Comparison of ENCODE assay signal across 21 cellular contexts in the genomic region with DNA sequence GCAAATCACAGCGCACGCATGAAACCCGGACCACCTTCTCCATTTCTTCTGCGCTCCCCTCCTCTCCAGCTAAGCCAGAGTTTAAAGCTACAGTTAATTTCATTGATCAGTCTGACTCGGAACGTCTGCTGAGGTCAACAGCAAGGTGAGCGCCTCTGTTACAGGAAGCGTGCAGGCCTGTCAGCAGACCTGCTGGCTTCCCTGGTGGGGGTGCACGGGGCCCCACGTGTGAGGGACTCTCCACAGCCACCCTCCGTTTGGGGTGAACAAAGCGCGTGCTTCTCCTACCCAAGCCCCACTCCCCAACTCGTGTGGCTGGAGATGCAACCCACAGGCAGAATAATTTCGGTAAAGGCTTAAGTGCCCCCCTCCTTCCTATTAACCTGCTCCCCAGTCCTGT.
"Had no signal": no experiment of that assay in that cellular context is flagged by ENCODE, and none has a peak within 500 bp of the region (broad histone marks: within the 10 kb centered on the region; RNA-seq: fewer than 3 reads in every experiment).

No MANE protein-coding gene starts in this region.

- H3K4me3 ChIP-seq: ascending aorta, body of pancreas had no signal

- H3K9me3 ChIP-seq: ascending aorta, body of pancreas had no signal

- H3K36me3 ChIP-seq: ascending aorta had no signal

- H3K27ac ChIP-seq: ascending aorta, body of pancreas, KMS-11 had no signal

- H3K4me1 Mint-ChIP-seq: activated CD4-positive, alpha-beta T cell treated with anti-CD3 and anti-CD28 coated beads, Interleukin-2, amount 10 ng/mL, durations not matched to agents 7 days and 5 days; activated naive CD8-positive, alpha-beta T cell treated with anti-CD3 and anti-CD28 coated beads, Interleukin-2, amount 50 U/mL, for 24 hours; T-cell had no signal

- H3K4me3 Mint-ChIP-seq: activated CD4-positive, alpha-beta memory T cell treated with anti-CD3 and anti-CD28 coated beads for 36 hours; activated CD4-positive, alpha-beta T cell treated with anti-CD3 and anti-CD28 coated beads, Interleukin-2, amount 10 ng/mL, durations not matched to agents 7 days and 5 days; activated naive CD8-positive, alpha-beta T cell treated with anti-CD3 and anti-CD28 coated beads, Interleukin-2, amount 50 U/mL, for 24 hours; activated T-cell treated with anti-CD3 and anti-CD28 coated beads, Interleukin-2, amount 50 U/mL, for 4 hours; T-cell had no signal

- DNase-seq: activated CD4-positive, alpha-beta memory T cell treated with anti-CD3 and anti-CD28 coated beads for 36 hours; activated CD4-positive, alpha-beta T cell treated with anti-CD3 and anti-CD28 coated beads, Interleukin-2, amount 10 ng/mL, durations not matched to agents 7 days and 5 days; activated CD4-positive, CD25-positive, alpha-beta regulatory T cell; activated CD8-positive, alpha-beta memory T cell treated with anti-CD3 and anti-CD28 coated beads for 24 hours; activated effector memory CD4-positive, alpha-beta T cell treated with anti-CD3 and anti-CD28 coated beads, Interleukin-2, amount 50 U/mL, for 16 hours; activated naive CD4-positive, alpha-beta T cell treated with Interleukin-2 at 50 U/mL for 16 hours; activated naive CD8-positive, alpha-beta T cell treated with anti-CD3 and anti-CD28 coated beads, Interleukin-2, amount 50 U/mL, for 24 hours; activated T-cell treated with anti-CD3 and anti-CD28 coated beads, Interleukin-2, amount 50 U/mL, for 4 hours; amniotic stem cell; body of pancreas; NCI-H1105; NCI-H1436; NCI-H187 treated with DMSO at 0.1 percent for 48 hours; NCI-H510A; SIG-M5; T-cell; T-helper 2 cell; T1000 had no signal

- H3K27ac Mint-ChIP-seq: activated CD4-positive, alpha-beta memory T cell treated with anti-CD3 and anti-CD28 coated beads for 36 hours; activated CD4-positive, alpha-beta T cell treated with anti-CD3 and anti-CD28 coated beads, Interleukin-2, amount 10 ng/mL, durations not matched to agents 7 days and 5 days; activated naive CD4-positive, alpha-beta T cell treated with anti-CD3 and anti-CD28 coated beads, Interleukin-2, amount 50 U/mL, for 72 hours; activated naive CD8-positive, alpha-beta T cell treated with anti-CD3 and anti-CD28 coated beads, Interleukin-2, amount 50 U/mL, for 24 hours; T-cell had no signal

- H3K9me3 Mint-ChIP-seq: activated CD4-positive, alpha-beta memory T cell treated with anti-CD3 and anti-CD28 coated beads for 36 hours; activated CD4-positive, alpha-beta T cell treated with anti-CD3 and anti-CD28 coated beads, Interleukin-2, amount 10 ng/mL, durations not matched to agents 7 days and 5 days; activated naive CD4-positive, alpha-beta T cell treated with anti-CD3 and anti-CD28 coated beads, Interleukin-2, amount 50 U/mL, for 72 hours; activated naive CD8-positive, alpha-beta T cell treated with anti-CD3 and anti-CD28 coated beads, Interleukin-2, amount 50 U/mL, for 24 hours; activated T-cell treated with anti-CD3 and anti-CD28 coated beads, Interleukin-2, amount 50 U/mL, for 4 hours; T-cell had no signal

- H3K9ac ChIP-seq: KMS-11 had no signal

- H3K36me3 Mint-ChIP-seq: activated CD4-positive, alpha-beta memory T cell treated with anti-CD3 and anti-CD28 coated beads for 36 hours; activated naive CD4-positive, alpha-beta T cell treated with anti-CD3 and anti-CD28 coated beads, Interleukin-2, amount 50 U/mL, for 72 hours; T-cell had no signal

- H3K4me1 ChIP-seq: ascending aorta, body of pancreas had no signal

- ATAC-seq: activated naive CD4-positive, alpha-beta T cell treated with anti-CD3 and anti-CD28 coated beads, Interleukin-2, amount 50 U/mL, for 72 hours; activated naive CD8-positive, alpha-beta T cell treated with anti-CD3 and anti-CD28 coated beads, Interleukin-2, amount 50 U/mL, for 24 hours; activated T-cell treated with anti-CD3 and anti-CD28 coated beads, Interleukin-2, amount 50 U/mL, for 4 hours; body of pancreas; T-cell had no signal

- H3K4me2 ChIP-seq: KMS-11 had no signal
